Comparison of ENCODE assay signal across 9 cellular contexts in genomic region chr16:89360760-89361435, GRCh38.
DNase-seq lines count a peak whose midpoint lies in the region; ATAC-seq and TF ChIP-seq lines count a peak whose summit lies in the region.
"Had no signal": no experiment of that assay in that cellular context is flagged by ENCODE, and none has a peak within 500 bp of the region (broad histone marks: within the 10 kb centered on the region; RNA-seq: fewer than 3 reads in every experiment).

No MANE protein-coding gene starts in this region.

- H3K27me3 Mint-ChIP-seq in activated CD4-positive, alpha-beta T cell treated with anti-CD3 and anti-CD28 coated beads, Interleukin-2, amount 10 ng/mL, durations not matched to agents 24 days and 14 days = no peaks in the 10 kb centered on the region
- peaks cover 10% of the 10 kb centered on the region for H3K27me3 Mint-ChIP-seq in endothelial cell (ENCODE audit: unreplicated experiment)

- H3K9me3 Mint-ChIP-seq in activated CD4-positive, alpha-beta T cell treated with anti-CD3 and anti-CD28 coated beads, Interleukin-2, amount 10 ng/mL, durations not matched to agents 24 days and 14 days = no peaks in the 10 kb centered on the region
- H3K9me3 Mint-ChIP-seq in endothelial cell (ENCODE audit: unreplicated experiment) = no peaks in the 10 kb centered on the region

- peak; percentile 94 for DNase-seq in activated CD4-positive, alpha-beta T cell treated with anti-CD3 and anti-CD28 coated beads, Interleukin-2, amount 10 ng/mL, durations not matched to agents 24 days and 14 days
- DNase-seq in endothelial cell (ENCODE audit: low spot score) = no peak
- DNase-seq in stimulated activated CD8-positive, alpha-beta memory T cell treated with anti-CD3 and anti-CD28 coated beads, Interleukin-12 subunit alpha, Interleukin-12 subunit beta, amount 100 ng/mL, for 1 hour (ENCODE audit: low read depth) = peak; percentile 61
- no peak for DNase-seq in cerebellar cortex (ENCODE audit: low spot score)
- no peak for DNase-seq in NCI-H748 (lab: John Stamatoyannopoulos, UW; ENCODE audit: unreplicated experiment)
- DNase-seq: heart left ventricle had no signal

- peak; percentile 61 for ATAC-seq in GM18502 (IDR thresholded peaks at IDR 0.05; ENCODE audit: poor library complexity, unreplicated experiment)
- ATAC-seq in HG03064 (IDR thresholded peaks at IDR 0.05; ENCODE audit: low read depth, unreplicated experiment) = peak; percentile 49
- no peak for ATAC-seq in GM18858 (IDR thresholded peaks at IDR 0.05; ENCODE audit: unreplicated experiment)

- H3K36me3 Mint-ChIP-seq in activated CD4-positive, alpha-beta T cell treated with anti-CD3 and anti-CD28 coated beads, Interleukin-2, amount 10 ng/mL, durations not matched to agents 24 days and 14 days (ENCODE audit: low read depth) = peaks cover 28% of the 10 kb centered on the region
- no peaks in the 10 kb centered on the region for H3K36me3 Mint-ChIP-seq in endothelial cell (ENCODE audit: low read depth, unreplicated experiment)

- TF ChIP-seq CTCF in endothelial cell (IDR thresholded peaks at IDR 0.05; ENCODE audit: unreplicated experiment) = no peak

- peaks cover 80% of the 10 kb centered on the region for H3K4me1 Mint-ChIP-seq in activated CD4-positive, alpha-beta T cell treated with anti-CD3 and anti-CD28 coated beads, Interleukin-2, amount 10 ng/mL, durations not matched to agents 24 days and 14 days
- peaks cover 56% of the 10 kb centered on the region for H3K4me1 Mint-ChIP-seq in endothelial cell (ENCODE audit: unreplicated experiment)

- peak overlapping the region; percentile 95 for H3K27ac Mint-ChIP-seq in activated CD4-positive, alpha-beta T cell treated with anti-CD3 and anti-CD28 coated beads, Interleukin-2, amount 10 ng/mL, durations not matched to agents 24 days and 14 days
- peak overlapping the region; percentile 74 for H3K27ac Mint-ChIP-seq in endothelial cell (ENCODE audit: unreplicated experiment)

- peak overlapping the region; percentile 75 for H3K4me3 Mint-ChIP-seq in activated CD4-positive, alpha-beta T cell treated with anti-CD3 and anti-CD28 coated beads, Interleukin-2, amount 10 ng/mL, durations not matched to agents 24 days and 14 days
- peak overlapping the region; percentile 56 for H3K4me3 Mint-ChIP-seq in endothelial cell (ENCODE audit: unreplicated experiment)

- intact Hi-C loops in activated CD4-positive, alpha-beta T cell treated with anti-CD3 and anti-CD28 coated beads, Interleukin-2, amount 10 ng/mL, durations not matched to agents 24 days and 14 days (cut with micrococcal nuclease) = loop anchor here (1.0 to 5.0 kb wide), 9 partner anchors 11 to 148 kb away; partner anchors contain the start of genes ANKRD11 and SPG7

Comparison
In these comparisons a context has a peak if more than half of its experiments do, and no peak if none do; other contexts are left out.
1. DNase-seq: peak in activated CD4-positive, alpha-beta T cell treated with anti-CD3 and anti-CD28 coated beads, Interleukin-2, amount 10 ng/mL, durations not matched to agents 24 days and 14 days (single experiment) and stimulated activated CD8-positive, alpha-beta memory T cell treated with anti-CD3 and anti-CD28 coated beads, Interleukin-12 subunit alpha, Interleukin-12 subunit beta, amount 100 ng/mL, for 1 hour (single experiment); none in endothelial cell (single experiment), cerebellar cortex (single experiment) and NCI-H748 (single experiment).